Comparison of ENCODE assay signal across 1 cellular context in the genomic region with DNA sequence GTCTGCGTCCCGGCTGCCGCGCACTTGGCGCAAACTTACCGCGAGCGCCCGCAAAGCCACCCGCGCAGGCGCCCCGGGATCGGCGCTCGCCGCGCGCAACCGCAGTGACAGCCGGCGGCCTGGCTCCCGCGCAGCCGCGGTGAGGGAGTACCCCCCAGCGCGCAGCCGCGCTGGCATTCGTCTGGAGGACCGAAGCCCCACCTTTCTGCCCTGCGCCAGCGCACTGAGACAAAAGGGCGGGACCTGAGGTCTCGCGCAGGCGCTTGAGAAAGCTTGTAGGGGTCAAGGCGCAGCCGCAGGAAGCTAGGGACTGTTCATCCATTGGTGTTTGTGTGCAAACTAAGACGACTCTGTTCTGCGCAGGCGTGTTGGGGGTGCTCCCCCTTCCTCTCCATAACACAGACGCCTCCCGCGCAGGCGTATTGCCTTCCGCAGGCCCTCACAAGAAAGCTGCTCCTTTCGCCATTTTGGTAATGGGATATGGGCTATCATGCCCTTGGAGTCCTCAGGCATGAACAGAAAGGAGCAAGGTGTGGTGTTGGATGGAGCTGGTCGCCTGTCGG.
TF ChIP-seq lines count a peak whose summit lies in the region.

PHF12 (minus strand) TSS at position 91 of the 563 bp plus-strand sequence. CDS start 558 bp downstream, outside the sequence.

TF ChIP-seq in HepG2, 621 proteins besides CTCF, POLR2A, EP300 and RAD21 (continued from another document and continues in another):
- TF ChIP-seq SIN3B (IDR thresholded peaks at IDR 0.05; ENCODE audit: low read length) (0 out of 2 replicates have a peak, but pooled peaks have one; percentile 4), ZC3H13 (CRISPR knock-in tag; IDR thresholded peaks at IDR 0.05) (0 out of 2 replicates have a peak, but pooled peaks have one; percentile 16), KLF6 (CRISPR knock-in tag; IDR thresholded peaks at IDR 0.05) (0 out of 2 replicates have a peak, but pooled peaks have one; percentile 8), ZNF766 (CRISPR knock-in tag; IDR thresholded peaks at IDR 0.05; ENCODE audit: borderline replicate concordance) (peak; percentile 67; the same call in 1 of the 2 replicates), ZNF563 (CRISPR knock-in tag; IDR thresholded peaks at IDR 0.05) (0 out of 2 replicates have a peak, but pooled peaks have one; percentile 17), ZNF263 (CRISPR knock-in tag; IDR thresholded peaks at IDR 0.05) (peak; percentile 55), ZNF329 (CRISPR knock-in tag; IDR thresholded peaks at IDR 0.05; ENCODE audit: low read depth) (no peak), SOX5 (CRISPR knock-in tag; IDR thresholded peaks at IDR 0.05; ENCODE audit: borderline replicate concordance) (0 out of 2 replicates have a peak, but pooled peaks have one; percentile 6), CBFB (CRISPR knock-in tag; IDR thresholded peaks at IDR 0.05) (no peak), PLRG1 (conservative IDR thresholded peaks at IDR 0.05) (no peak), ZNF337 (CRISPR knock-in tag; IDR thresholded peaks at IDR 0.05; ENCODE audit: borderline replicate concordance, low read depth) (0 out of 2 replicates have a peak, but pooled peaks have one; percentile 32), THAP11 (CRISPR knock-in tag; IDR thresholded peaks at IDR 0.05) (peak; percentile 91), ZHX2 (IDR thresholded peaks at IDR 0.05; ENCODE audit: low read depth) (peak; percentile 66; the same call in 1 of the 2 replicates), ZHX2 (CRISPR knock-in tag; IDR thresholded peaks at IDR 0.05; ENCODE audit: borderline replicate concordance) (no peak), ZNF501 (CRISPR knock-in tag; IDR thresholded peaks at IDR 0.05) (peak; percentile 96; the same call in 1 of the 2 replicates), MXI1 (IDR thresholded peaks at IDR 0.05; ENCODE audit: borderline replicate concordance, low read depth, low read length) (peak; percentile 77; the same call in 1 of the 3 replicates), ZNF770 (CRISPR knock-in tag; IDR thresholded peaks at IDR 0.05) (0 out of 2 replicates have a peak, but pooled peaks have one; percentile 22), YEATS4 (CRISPR knock-in tag; IDR thresholded peaks at IDR 0.05; ENCODE audit: borderline replicate concordance) (peak; percentile 76; the same call in 1 of the 2 replicates), ERF (CRISPR knock-in tag; IDR thresholded peaks at IDR 0.05) (peak; percentile 58), NFKB2 (CRISPR knock-in tag; IDR thresholded peaks at IDR 0.05; ENCODE audit: borderline replicate concordance) (peak; percentile 65; the same call in 1 of the 2 replicates), LRRFIP1 (CRISPR knock-in tag; conservative IDR thresholded peaks at IDR 0.05) (no peak), NCOA1 (CRISPR knock-in tag; IDR thresholded peaks at IDR 0.05) (no peak), ZNF639 (CRISPR knock-in tag; conservative IDR thresholded peaks at IDR 0.05) (peak; percentile 61; the same call in 1 of the 2 replicates), ZNF331 (CRISPR knock-in tag; IDR thresholded peaks at IDR 0.05) (0 out of 2 replicates have a peak, but pooled peaks have one; percentile 8), POLR2G (IDR thresholded peaks at IDR 0.05; ENCODE audit: low read depth, low read length) (peak; percentile 78), CEBPG (CRISPR knock-in tag; IDR thresholded peaks at IDR 0.05) (peak; percentile 25; the same call in 1 of the 2 replicates), ZNF839 (CRISPR knock-in tag; IDR thresholded peaks at IDR 0.05; ENCODE audit: borderline replicate concordance) (0 out of 2 replicates have a peak, but pooled peaks have one; percentile 29), NONO (IDR thresholded peaks at IDR 0.05) (no peak), NONO (CRISPR knock-in tag; conservative IDR thresholded peaks at IDR 0.05) (peak; percentile 65; the same call in 1 of the 2 replicates), ZNF792 (CRISPR knock-in tag; IDR thresholded peaks at IDR 0.05) (peak; percentile 46; the same call in 1 of the 2 replicates), ZNF451 (CRISPR knock-in tag; IDR thresholded peaks at IDR 0.05) (0 out of 2 replicates have a peak, but pooled peaks have one; percentile 59), ZNF883 (CRISPR knock-in tag; IDR thresholded peaks at IDR 0.05; ENCODE audit: not compliant biosample characterization) (peak; percentile 72), ISL2 (CRISPR knock-in tag; IDR thresholded peaks at IDR 0.05) (0 out of 2 replicates have a peak, but pooled peaks have one; percentile 17), SMAD3 (CRISPR knock-in tag; IDR thresholded peaks at IDR 0.05) (0 out of 2 replicates have a peak, but pooled peaks have one; percentile 10), ZNF768 (CRISPR knock-in tag; IDR thresholded peaks at IDR 0.05) (peak; percentile 17; the same call in 1 of the 2 replicates), ASH2L (IDR thresholded peaks at IDR 0.05; ENCODE audit: insufficient read length, low read depth, low read length) (peak; percentile 81), SMC3 (IDR thresholded peaks at IDR 0.05; ENCODE audit: low read length) (no peak), SALL1 (CRISPR knock-in tag; IDR thresholded peaks at IDR 0.05) (peak; percentile 6; the same call in 1 of the 2 replicates), ELF1 (CRISPR knock-in tag; IDR thresholded peaks at IDR 0.05) (peak; percentile 46), RBFOX2 (IDR thresholded peaks at IDR 0.05; ENCODE audit: low read depth, low read length) (peak; percentile 82), HOXA5 (CRISPR knock-in tag; IDR thresholded peaks at IDR 0.05) (peak; percentile 22)
- TF ChIP-seq, protein P1, sequence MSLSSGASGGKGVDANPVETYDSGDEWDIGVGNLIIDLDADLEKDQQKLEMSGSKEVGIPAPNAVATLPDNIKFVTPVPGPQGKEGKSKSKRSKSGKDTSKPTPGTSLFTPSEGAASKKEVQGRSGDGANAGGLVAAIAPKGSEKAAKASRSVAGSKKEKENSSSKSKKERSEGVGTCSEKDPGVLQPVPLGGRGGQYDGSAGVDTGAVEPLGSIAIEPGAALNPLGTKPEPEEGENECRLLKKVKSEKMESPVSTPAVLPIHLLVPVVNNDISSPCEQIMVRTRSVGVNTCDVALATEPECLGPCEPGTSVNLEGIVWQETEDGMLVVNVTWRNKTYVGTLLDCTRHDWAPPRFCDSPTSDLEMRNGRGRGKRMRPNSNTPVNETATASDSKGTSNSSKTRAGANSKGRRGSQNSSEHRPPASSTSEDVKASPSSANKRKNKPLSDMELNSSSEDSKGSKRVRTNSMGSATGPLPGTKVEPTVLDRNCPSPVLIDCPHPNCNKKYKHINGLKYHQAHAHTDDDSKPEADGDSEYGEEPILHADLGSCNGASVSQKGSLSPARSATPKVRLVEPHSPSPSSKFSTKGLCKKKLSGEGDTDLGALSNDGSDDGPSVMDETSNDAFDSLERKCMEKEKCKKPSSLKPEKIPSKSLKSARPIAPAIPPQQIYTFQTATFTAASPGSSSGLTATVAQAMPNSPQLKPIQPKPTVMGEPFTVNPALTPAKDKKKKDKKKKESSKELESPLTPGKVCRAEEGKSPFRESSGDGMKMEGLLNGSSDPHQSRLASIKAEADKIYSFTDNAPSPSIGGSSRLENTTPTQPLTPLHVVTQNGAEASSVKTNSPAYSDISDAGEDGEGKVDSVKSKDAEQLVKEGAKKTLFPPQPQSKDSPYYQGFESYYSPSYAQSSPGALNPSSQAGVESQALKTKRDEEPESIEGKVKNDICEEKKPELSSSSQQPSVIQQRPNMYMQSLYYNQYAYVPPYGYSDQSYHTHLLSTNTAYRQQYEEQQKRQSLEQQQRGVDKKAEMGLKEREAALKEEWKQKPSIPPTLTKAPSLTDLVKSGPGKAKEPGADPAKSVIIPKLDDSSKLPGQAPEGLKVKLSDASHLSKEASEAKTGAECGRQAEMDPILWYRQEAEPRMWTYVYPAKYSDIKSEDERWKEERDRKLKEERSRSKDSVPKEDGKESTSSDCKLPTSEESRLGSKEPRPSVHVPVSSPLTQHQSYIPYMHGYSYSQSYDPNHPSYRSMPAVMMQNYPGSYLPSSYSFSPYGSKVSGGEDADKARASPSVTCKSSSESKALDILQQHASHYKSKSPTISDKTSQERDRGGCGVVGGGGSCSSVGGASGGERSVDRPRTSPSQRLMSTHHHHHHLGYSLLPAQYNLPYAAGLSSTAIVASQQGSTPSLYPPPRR (CRISPR knock-in tag; IDR thresholded peaks at IDR 0.05; ENCODE audit: borderline replicate concordance), result no peak
- TF ChIP-seq, protein P2, sequence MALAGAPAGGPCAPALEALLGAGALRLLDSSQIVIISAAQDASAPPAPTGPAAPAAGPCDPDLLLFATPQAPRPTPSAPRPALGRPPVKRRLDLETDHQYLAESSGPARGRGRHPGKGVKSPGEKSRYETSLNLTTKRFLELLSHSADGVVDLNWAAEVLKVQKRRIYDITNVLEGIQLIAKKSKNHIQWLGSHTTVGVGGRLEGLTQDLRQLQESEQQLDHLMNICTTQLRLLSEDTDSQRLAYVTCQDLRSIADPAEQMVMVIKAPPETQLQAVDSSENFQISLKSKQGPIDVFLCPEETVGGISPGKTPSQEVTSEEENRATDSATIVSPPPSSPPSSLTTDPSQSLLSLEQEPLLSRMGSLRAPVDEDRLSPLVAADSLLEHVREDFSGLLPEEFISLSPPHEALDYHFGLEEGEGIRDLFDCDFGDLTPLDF (CRISPR knock-in tag; IDR thresholded peaks at IDR 0.05), result peak; percentile 72
